Comparison of ENCODE assay signal across 18 cellular contexts in genomic region chr15:66833372-66833771, GRCh38.
A peak's percentile ranks its signal among the peaks of the same experiment; 100 is the strongest.
DNase-seq lines count a peak whose midpoint lies in the region; FAIRE-seq and TF ChIP-seq lines count a peak whose summit lies in the region.
"Had no signal": no experiment of that assay in that cellular context is flagged by ENCODE, and none has a peak within 500 bp of the region (broad histone marks: within the 10 kb centered on the region; RNA-seq: fewer than 3 reads in every experiment).

No MANE protein-coding gene starts in this region.

- no peak overlapping the region for H3K9ac ChIP-seq in kidney (ENCODE audit: low read length in 2 of 2)

- intact Hi-C loops in kidney (cut with DNase I): no loop called here

- CTCF ChIA-PET in RWPE1 (lab: Yijun Ruan, JAX): interaction anchor here (1.3 kb wide), 1 partner anchor 18 kb away, joined by 4 read pairs; no protein-coding TSS in a partner anchor

- H3K36me3 ChIP-seq in kidney (ENCODE audit: control insufficient read depth in 1 of 2, insufficient read depth in 2 of 2, low read length in 2 of 2): no peaks in the 10 kb centered on the region
- H3K36me3 ChIP-seq: adrenal gland, prostate gland had no signal

- H3K4me1 ChIP-seq in kidney (ENCODE audit: control insufficient read depth in 1 of 2, insufficient read depth in 1 of 2, low read depth in 1 of 2, low read length in 2 of 2): peaks cover 0 to 6% of the 10 kb centered on the region in 2 donors
- H3K4me1 ChIP-seq: prostate gland had no signal

- TF ChIP-seq CTCF in RWPE1 (conservative IDR thresholded peaks at IDR 0.05; ENCODE audit: low read depth) (no peak), type B pancreatic cell (conservative IDR thresholded peaks at IDR 0.05) (no peak), endothelial cell (IDR thresholded peaks at IDR 0.05; ENCODE audit: unreplicated experiment) (no peak), kidney (IDR thresholded peaks at IDR 0.05; ENCODE audit: borderline replicate concordance, extremely low read depth, insufficient read depth) (no peak)

- H3K36me3 Mint-ChIP-seq in type B pancreatic cell: no peaks in the 10 kb centered on the region
- no peaks in the 10 kb centered on the region for H3K36me3 Mint-ChIP-seq in endothelial cell (ENCODE audit: low read depth, unreplicated experiment)
- H3K36me3 Mint-ChIP-seq: naive thymus-derived CD8-positive, alpha-beta T cell had no signal

- POLR2A ChIA-PET in RWPE1 (lab: Yijun Ruan, JAX; ENCODE audit: low non-redundant PET): interaction anchor here (1.0 kb wide), 1 partner anchor 9 kb away, joined by 4 read pairs; no protein-coding TSS in a partner anchor

- no peak overlapping the region for H3K4me3 Mint-ChIP-seq in type B pancreatic cell
- H3K4me3 Mint-ChIP-seq in endothelial cell (ENCODE audit: unreplicated experiment): no peak overlapping the region
- H3K4me3 Mint-ChIP-seq: activated CD4-positive, alpha-beta memory T cell treated with anti-CD3 and anti-CD28 coated beads, Interleukin-2, amount 10 ng/mL, durations not matched to agents 7 days and 5 days; activated T-helper 1 cell treated with anti-CD3 and anti-CD28 coated beads, Interleukin-12 subunit alpha, Interleukin-12 subunit beta, Interleukin-2, Interleukin-4 antibody, amounts not matched to agents 30 ng/mL and 10 ng/mL and 1 ng/mL, durations not matched to agents 14 hours and 24 hours and 36 hours; naive thymus-derived CD8-positive, alpha-beta T cell had no signal

- H3K27ac ChIP-seq in RWPE1: peak overlapping the region; percentile 20
- H3K27ac ChIP-seq in kidney (ENCODE audit: low read depth in 2 of 2, low read length in 2 of 2): no peak overlapping the region
- H3K27ac ChIP-seq: A549, adrenal gland, prostate gland had no signal

- no peaks in the 10 kb centered on the region for H3K27me3 Mint-ChIP-seq in type B pancreatic cell
- peaks cover 3% of the 10 kb centered on the region for H3K27me3 Mint-ChIP-seq in endothelial cell (ENCODE audit: unreplicated experiment)
- H3K27me3 Mint-ChIP-seq: activated CD4-positive, alpha-beta memory T cell treated with anti-CD3 and anti-CD28 coated beads, Interleukin-2, amount 10 ng/mL, durations not matched to agents 7 days and 5 days had no signal

- no peaks in the 10 kb centered on the region for H3K9me3 ChIP-seq in kidney (ENCODE audit: control insufficient read depth in 1 of 2, low read length in 2 of 2)
- H3K9me3 ChIP-seq: A549, adrenal gland, prostate gland had no signal

- H3K4me1 Mint-ChIP-seq in type B pancreatic cell (ENCODE audit: unreplicated experiment) (peaks cover 15% of the 10 kb centered on the region), endothelial cell (ENCODE audit: unreplicated experiment) (no peaks in the 10 kb centered on the region)
- H3K4me1 Mint-ChIP-seq: activated CD4-positive, alpha-beta memory T cell treated with anti-CD3 and anti-CD28 coated beads, Interleukin-2, amount 10 ng/mL, durations not matched to agents 7 days and 5 days had no signal

- no peak overlapping the region for H3K4me3 ChIP-seq in kidney (ENCODE audit: low read length in 2 of 2)
- H3K4me3 ChIP-seq: A549, adrenal gland, prostate gland had no signal

- FAIRE-seq in kidney (lab: Jason Lieb, UNC): no peak
- FAIRE-seq: A549 had no signal

- DNase-seq in activated effector memory CD4-positive, alpha-beta T cell treated with anti-CD3 and anti-CD28 coated beads, Interleukin-2, amount 50 U/mL, for 16 hours: peak; percentile 30
- DNase-seq in activated effector memory CD4-positive, alpha-beta T cell treated with Interleukin-2 at 50 U/mL for 16 hours: no peak
- DNase-seq in RWPE1 (ENCODE audit: low spot score) (no peak), islet precursor cell (peak; percentile 60), type B pancreatic cell (ENCODE audit: extremely low spot score, unreplicated experiment) (no peak), putamen (ENCODE audit: low spot score) (no peak), endothelial cell (ENCODE audit: low spot score) (no peak), kidney (no peak)
- DNase-seq: activated CD4-positive, alpha-beta memory T cell treated with anti-CD3 and anti-CD28 coated beads, Interleukin-2, amount 10 ng/mL, durations not matched to agents 7 days and 5 days; adrenal gland; caudate nucleus; effector memory CD4-positive, alpha-beta T cell; naive thymus-derived CD8-positive, alpha-beta T cell; NCI-H1694; stimulated activated naive CD8-positive, alpha-beta T cell treated with anti-CD3 and anti-CD28 coated beads, Interleukin-15, Interleukin-2, amounts not matched to agents 100 U/mL and 50 U/mL, for 24 hours had no signal

- H3K9me3 Mint-ChIP-seq in type B pancreatic cell (no peaks in the 10 kb centered on the region), endothelial cell (ENCODE audit: unreplicated experiment) (no peaks in the 10 kb centered on the region)
- H3K9me3 Mint-ChIP-seq: activated CD4-positive, alpha-beta memory T cell treated with anti-CD3 and anti-CD28 coated beads, Interleukin-2, amount 10 ng/mL, durations not matched to agents 7 days and 5 days; activated T-helper 1 cell treated with anti-CD3 and anti-CD28 coated beads, Interleukin-12 subunit alpha, Interleukin-12 subunit beta, Interleukin-2, Interleukin-4 antibody, amounts not matched to agents 30 ng/mL and 10 ng/mL and 1 ng/mL, durations not matched to agents 14 hours and 24 hours and 36 hours; naive thymus-derived CD8-positive, alpha-beta T cell had no signal

- peak overlapping the region; percentile 84 for H3K27ac Mint-ChIP-seq in type B pancreatic cell
- no peak overlapping the region for H3K27ac Mint-ChIP-seq in endothelial cell (ENCODE audit: unreplicated experiment)
- H3K27ac Mint-ChIP-seq: activated CD4-positive, alpha-beta memory T cell treated with anti-CD3 and anti-CD28 coated beads, Interleukin-2, amount 10 ng/mL, durations not matched to agents 7 days and 5 days; activated T-helper 1 cell treated with anti-CD3 and anti-CD28 coated beads, Interleukin-12 subunit alpha, Interleukin-12 subunit beta, Interleukin-2, Interleukin-4 antibody, amounts not matched to agents 30 ng/mL and 10 ng/mL and 1 ng/mL, durations not matched to agents 14 hours and 24 hours and 36 hours; naive thymus-derived CD8-positive, alpha-beta T cell had no signal

Comparison
In these comparisons a context has a peak if more than half of its experiments do, and no peak if none do; other contexts are left out.
1. DNase-seq: peak in activated effector memory CD4-positive, alpha-beta T cell treated with anti-CD3 and anti-CD28 coated beads, Interleukin-2, amount 50 U/mL, for 16 hours (single experiment) and islet precursor cell (single experiment); none in activated effector memory CD4-positive, alpha-beta T cell treated with Interleukin-2 at 50 U/mL for 16 hours (single experiment), RWPE1 (single experiment), type B pancreatic cell (single experiment), putamen (single experiment), endothelial cell (single experiment) and kidney (single experiment).